ENCODE assay signal across 23 cellular contexts in the genomic region with DNA sequence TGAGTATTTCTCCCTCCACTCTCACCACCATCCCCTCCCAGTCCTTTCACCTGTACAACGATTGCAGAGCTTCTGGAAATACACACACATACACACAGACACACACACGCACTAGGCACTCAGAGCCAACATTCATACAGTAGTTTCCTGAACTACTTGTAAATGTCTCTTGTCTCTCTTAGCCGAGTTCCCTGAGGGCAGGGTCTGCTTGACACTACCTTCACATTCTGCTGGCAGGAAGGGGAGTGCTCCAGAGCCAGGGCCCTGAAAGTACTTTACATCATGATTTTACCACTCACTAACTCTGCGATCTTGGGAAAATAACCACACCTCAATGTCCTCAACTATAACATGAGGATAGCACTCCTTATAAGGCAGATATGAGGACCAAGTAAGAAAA.
"Had no signal": no experiment of that assay in that cellular context is flagged by ENCODE, and none has a peak within 500 bp of the region (broad histone marks: within the 10 kb centered on the region; RNA-seq: fewer than 3 reads in every experiment).

No MANE protein-coding gene starts in this region.

- H3K4me3 ChIP-seq: cardiac muscle cell, Peyer's patch, SJCRH30 had no signal

- H3K36me3 ChIP-seq: brain microvascular endothelial cell, cardiac muscle cell, Peyer's patch, SJCRH30 had no signal

- H3K4me2 ChIP-seq: SK-N-SH had no signal

- DNase-seq: activated CD4-positive, alpha-beta memory T cell treated with anti-CD3 and anti-CD28 coated beads, Interleukin-2, amount 10 ng/mL, durations not matched to agents 7 days and 5 days; activated CD4-positive, alpha-beta T cell treated with anti-CD3 and anti-CD28 coated beads, Interleukin-2, amount 10 ng/mL, durations not matched to agents 7 days and 5 days; activated CD4-positive, CD25-positive, alpha-beta regulatory T cell; activated gamma-delta T cell; activated naive CD4-positive, alpha-beta T cell treated with anti-CD3 and anti-CD28 coated beads for 36 hours; activated naive CD8-positive, alpha-beta T cell treated with anti-CD3 and anti-CD28 coated beads for 36 hours; activated T-cell treated with anti-CD3 and anti-CD28 coated beads for 4 hours; activated T-cell treated with anti-CD3 and anti-CD28 coated beads, Interleukin-2, amount 50 U/mL, for 48 hours; brain microvascular endothelial cell; Karpas-422; MM.1S; NCI-H187; NCI-H226; NCI-H82; Peyer's patch; Right ventricle myocardium superior; SJCRH30; SK-N-SH; T-helper 1 cell had no signal

- H3K9ac ChIP-seq: SK-N-SH had no signal

- H3K36me3 Mint-ChIP-seq: activated naive CD8-positive, alpha-beta T cell treated with anti-CD3 and anti-CD28 coated beads for 36 hours had no signal

- ATAC-seq: activated T-helper 17 cell treated with anti-CD3 and anti-CD28 coated beads, Interleukin-2, amount 50 U/mL, for 72 hours had no signal

- H3K4me1 Mint-ChIP-seq: activated CD4-positive, alpha-beta memory T cell treated with anti-CD3 and anti-CD28 coated beads, Interleukin-2, amount 10 ng/mL, durations not matched to agents 7 days and 5 days; activated CD4-positive, alpha-beta T cell treated with anti-CD3 and anti-CD28 coated beads, Interleukin-2, amount 10 ng/mL, durations not matched to agents 7 days and 5 days; activated naive CD8-positive, alpha-beta T cell treated with anti-CD3 and anti-CD28 coated beads for 36 hours; activated T-helper 17 cell treated with anti-CD3 and anti-CD28 coated beads, Interleukin-2, amount 50 U/mL, for 72 hours had no signal

- H3K4me3 Mint-ChIP-seq: activated CD4-positive, alpha-beta memory T cell treated with anti-CD3 and anti-CD28 coated beads, Interleukin-2, amount 10 ng/mL, durations not matched to agents 7 days and 5 days; activated CD4-positive, alpha-beta T cell treated with anti-CD3 and anti-CD28 coated beads, Interleukin-2, amount 10 ng/mL, durations not matched to agents 7 days and 5 days; activated naive CD4-positive, alpha-beta T cell treated with anti-CD3 and anti-CD28 coated beads for 36 hours; activated naive CD8-positive, alpha-beta T cell treated with anti-CD3 and anti-CD28 coated beads for 36 hours; activated T-helper 17 cell treated with anti-CD3 and anti-CD28 coated beads, Interleukin-2, amount 50 U/mL, for 72 hours had no signal

- H3K4me1 ChIP-seq: Peyer's patch, SJCRH30 had no signal

- H3K27ac ChIP-seq: brain microvascular endothelial cell, cardiac muscle cell, Peyer's patch, RWPE1, SJCRH30, VCaP had no signal

- H3K27me3 ChIP-seq: brain microvascular endothelial cell, cardiac muscle cell, Peyer's patch, SJCRH30 had no signal

- H3K27ac Mint-ChIP-seq: activated CD4-positive, alpha-beta memory T cell treated with anti-CD3 and anti-CD28 coated beads, Interleukin-2, amount 10 ng/mL, durations not matched to agents 7 days and 5 days; activated CD4-positive, alpha-beta T cell treated with anti-CD3 and anti-CD28 coated beads, Interleukin-2, amount 10 ng/mL, durations not matched to agents 7 days and 5 days; activated naive CD4-positive, alpha-beta T cell treated with anti-CD3 and anti-CD28 coated beads for 36 hours; activated naive CD8-positive, alpha-beta T cell treated with anti-CD3 and anti-CD28 coated beads for 36 hours; activated T-helper 17 cell treated with anti-CD3 and anti-CD28 coated beads, Interleukin-2, amount 50 U/mL, for 72 hours had no signal
